ENCODE assay signal across 16 cellular contexts in the genomic region with DNA sequence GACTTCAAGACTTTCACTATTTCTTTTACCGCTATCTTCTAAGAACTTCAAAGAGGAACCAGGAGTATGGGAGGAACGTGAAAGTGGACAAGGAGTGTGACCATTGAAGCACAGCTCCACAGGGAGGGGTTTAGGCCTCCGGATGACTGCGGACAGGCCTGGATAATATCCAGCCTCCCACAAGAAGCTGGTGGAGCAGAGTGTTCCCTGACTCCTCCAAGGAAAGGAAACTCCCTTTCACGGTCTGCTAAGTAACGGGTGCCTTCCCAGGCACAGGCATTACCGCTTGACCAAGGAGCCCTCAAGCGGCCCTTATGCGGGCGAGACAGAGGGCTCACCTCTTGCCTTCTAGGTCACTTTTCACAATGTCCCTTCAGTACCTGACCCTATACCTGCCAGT.
DNase-seq lines count a peak whose midpoint lies in the region; ATAC-seq and TF ChIP-seq lines count a peak whose summit lies in the region.
"Had no signal": no experiment of that assay in that cellular context is flagged by ENCODE, and none has a peak within 500 bp of the region (broad histone marks: within the 10 kb centered on the region; RNA-seq: fewer than 3 reads in every experiment).

No MANE protein-coding gene starts in this region.

- H3K9me3 ChIP-seq in neuronal stem cell (replicated peaks in 1 of 2; ENCODE audit: control insufficient read depth in 2 of 2, insufficient read depth in 1 of 2, low read depth in 1 of 2, low read length in 2 of 2), result no peaks in the 10 kb centered on the region
- H3K9me3 ChIP-seq in thyroid gland, result peaks cover 5% of the 10 kb centered on the region

- no peak overlapping the region for H3K4ac ChIP-seq in neuronal stem cell (ENCODE audit: low read length)

- H3K9ac ChIP-seq in neuronal stem cell (ENCODE audit: low read depth, low read length, poor library complexity), result no peak overlapping the region
- H3K9ac ChIP-seq: BLaER1 treated with 17β-estradiol and CSF1 and Interleukin-3, amounts not matched to agents 10 nM and 100 nM had no signal

- H2BK120ac ChIP-seq in neuronal stem cell (ENCODE audit: low read depth, low read length), result no peak overlapping the region

- peak overlapping the region; percentile 71 for H2AFZ ChIP-seq in neuronal stem cell (ENCODE audit: low read length)

- no peak for ATAC-seq in left ventricle myocardium superior
- ATAC-seq: CD8-positive, alpha-beta T cell; GM12878 had no signal

- H4K8ac ChIP-seq in neuronal stem cell (ENCODE audit: low read depth, low read length), result no peak overlapping the region

- no peak overlapping the region for H2BK15ac ChIP-seq in neuronal stem cell (ENCODE audit: low read length)

- H4K91ac ChIP-seq in neuronal stem cell (ENCODE audit: low read depth, low read length, poor library complexity), result no peak overlapping the region

- no peak overlapping the region for H3K23ac ChIP-seq in neuronal stem cell (ENCODE audit: low read depth, low read length, poor library complexity)

- H3K27me3 ChIP-seq in neuronal stem cell (ENCODE audit: control insufficient read depth in 3 of 3, insufficient read depth in 3 of 3, low read depth in 1 of 3, low read length in 3 of 3) (no peaks in the 10 kb centered on the region), thyroid gland (no peaks in the 10 kb centered on the region)
- H3K27me3 ChIP-seq: BLaER1 treated with 17β-estradiol and CSF1 and Interleukin-3, amounts not matched to agents 10 nM and 100 nM had no signal

- TF ChIP-seq POLR2A in thyroid gland (IDR thresholded peaks at IDR 0.05), result no peak

- H3K4me3 ChIP-seq in epithelial cell of proximal tubule (ENCODE audit: low read depth, low read length), result no peak overlapping the region
- no peak overlapping the region for H3K4me3 ChIP-seq in neuronal stem cell (ENCODE audit: low read length in 2 of 2)
- H3K4me3 ChIP-seq in thyroid gland (replicated peaks in 1 of 3), result no peak overlapping the region
- H3K4me3 ChIP-seq: BLaER1 treated with 17β-estradiol and CSF1 and Interleukin-3, amounts not matched to agents 10 nM and 100 nM; GM12878 had no signal

- H3K36me3 ChIP-seq in neuronal stem cell (replicated peaks in 1 of 2; ENCODE audit: control insufficient read depth in 2 of 2, insufficient read depth in 2 of 2, low read length in 2 of 2), result no peaks in the 10 kb centered on the region
- H3K36me3 ChIP-seq in thyroid gland, result no peaks in the 10 kb centered on the region
- H3K36me3 ChIP-seq: BLaER1 treated with 17β-estradiol and CSF1 and Interleukin-3, amounts not matched to agents 10 nM and 100 nM had no signal

- H2AK5ac ChIP-seq in neuronal stem cell (ENCODE audit: low read depth, low read length), result no peak overlapping the region

- H3K27ac ChIP-seq in neuronal stem cell (replicated peaks; ENCODE audit: low read length) (no peak overlapping the region), thyroid gland (no peak overlapping the region)
- H3K27ac ChIP-seq: BLaER1 treated with 17β-estradiol and CSF1 and Interleukin-3, amounts not matched to agents 10 nM and 100 nM had no signal

- no peak overlapping the region for H3K18ac ChIP-seq in neuronal stem cell (ENCODE audit: low read length)

- no peaks in the 10 kb centered on the region for H3K79me1 ChIP-seq in neuronal stem cell (ENCODE audit: low read depth, low read length)

- no peak overlapping the region for H3K4me2 ChIP-seq in neuronal stem cell (ENCODE audit: insufficient read depth, low read length, poor library complexity, severe bottlenecking)
- H3K4me2 ChIP-seq: BLaER1 treated with 17β-estradiol and CSF1 and Interleukin-3, amounts not matched to agents 10 nM and 100 nM had no signal

- DNase-seq in epithelial cell of proximal tubule (ENCODE audit: low read depth) (peak; percentile 67), kidney tubule cell (ENCODE audit: low spot score) (peak; percentile 52), neuronal stem cell (ENCODE audit: low spot score) (no peak), thyroid gland (no peak), left ventricle myocardium superior (no peak), amygdala (lab: John Stamatoyannopoulos, UW) (no peak), NCI-H2081 treated with DMSO at 0.1 percent for 48 hours (lab: John Stamatoyannopoulos, UW) (no peak)
- DNase-seq: CD8-positive, alpha-beta T cell; COR-L47; DMS 273 treated with DMSO at 0.1 percent for 48 hours; DMS53; DND-41; EL; H9 had no signal

- intact Hi-C loops in thyroid gland (cut with DNase I), result no loop called here
- intact Hi-C loops in left ventricle myocardium superior (cut with micrococcal nuclease), result no loop called here

- H2BK5ac ChIP-seq in neuronal stem cell (ENCODE audit: low read length), result no peak overlapping the region

- TF ChIP-seq CTCF in epithelial cell of proximal tubule (conservative IDR thresholded peaks at IDR 0.05; ENCODE audit: low read depth, low read length) (no peak), thyroid gland (IDR thresholded peaks at IDR 0.05) (no peak)

- H3K14ac ChIP-seq in neuronal stem cell (ENCODE audit: low read length), result no peak overlapping the region

- H3K4me1 ChIP-seq in neuronal stem cell (ENCODE audit: control insufficient read depth in 2 of 2, insufficient read depth in 1 of 2, low read depth in 1 of 2, low read length in 2 of 2) (no peaks in the 10 kb centered on the region), thyroid gland (no peaks in the 10 kb centered on the region)
- H3K4me1 ChIP-seq: BLaER1 treated with 17β-estradiol and CSF1 and Interleukin-3, amounts not matched to agents 10 nM and 100 nM had no signal

- no peak overlapping the region for H2BK12ac ChIP-seq in neuronal stem cell (ENCODE audit: low read length)

- WGBS in neuronal stem cell (ENCODE audit: extremely low coverage in 2 of 2, insufficient read length in 2 of 2, insufficient replicate concordance in 1 of 2), 2 donors, result no CpG with 5 or more reads among the region's 10 CpGs
- WGBS in thyroid gland, 2 donors, result 84 to 94% methylated on average over 10 of the region's 10 CpGs

Comparison
In these comparisons a context has a peak if more than half of its experiments do, and no peak if none do; other contexts are left out.
1. DNase-seq: peak in epithelial cell of proximal tubule (single experiment) and kidney tubule cell (single experiment); none in neuronal stem cell (single experiment), thyroid gland (0 of 2), left ventricle myocardium superior (single experiment), amygdala (0 of 56) and NCI-H2081 treated with DMSO at 0.1 percent for 48 hours (single experiment).